ENCODE assay signal across 34 cellular contexts in genomic region chr6:54971825-54972224, GRCh38.
"Had no signal": no experiment of that assay in that cellular context is flagged by ENCODE, and none has a peak within 500 bp of the region (broad histone marks: within the 10 kb centered on the region; RNA-seq: fewer than 3 reads in every experiment).

No MANE protein-coding gene starts in this region.

- H3K4me1 ChIP-seq: Peyer's patch had no signal

- H3K36me3 ChIP-seq: brain microvascular endothelial cell, MG63, Peyer's patch had no signal

- H3K4me3 ChIP-seq: MG63, Peyer's patch had no signal

- ATAC-seq: activated CD8-positive, alpha-beta memory T cell treated with anti-CD3 and anti-CD28 coated beads, Interleukin-2, amount 10 ng/mL, durations not matched to agents 7 days and 5 days; Right ventricle myocardium inferior; SK-N-SH treated with all-trans-retinoic acid at 6 μM for 48 hours; T-cell; T-helper 17 cell had no signal

- H3K27me3 ChIP-seq: brain microvascular endothelial cell, MG63, Peyer's patch had no signal

- DNase-seq: activated CD4-positive, alpha-beta memory T cell treated with anti-CD3 and anti-CD28 coated beads, Interleukin-2, amount 10 ng/mL, durations not matched to agents 7 days and 5 days; activated CD4-positive, alpha-beta T cell treated with anti-CD3 and anti-CD28 coated beads for 1 hour; activated CD4-positive, alpha-beta T cell treated with anti-CD3 and anti-CD28 coated beads for 48 hours; activated CD4-positive, CD25-positive, alpha-beta regulatory T cell; activated CD8-positive, alpha-beta memory T cell treated with anti-CD3 and anti-CD28 coated beads for 24 hours; activated CD8-positive, alpha-beta memory T cell treated with anti-CD3 and anti-CD28 coated beads, Interleukin-2, amount 10 ng/mL, durations not matched to agents 7 days and 5 days; activated CD8-positive, alpha-beta memory T cell treated with anti-CD3 and anti-CD28 coated beads, Interleukin-2, amount 50 U/mL, for 48 hours; activated effector memory CD4-positive, alpha-beta T cell treated with Interleukin-2 at 50 U/mL for 16 hours; activated naive CD4-positive, alpha-beta T cell treated with anti-CD3 and anti-CD28 coated beads, Interleukin-2, amount 50 U/mL, for 16 hours; activated naive CD8-positive, alpha-beta T cell treated with anti-CD3 and anti-CD28 coated beads for 36 hours; activated T-cell treated with anti-CD3 and anti-CD28 coated beads, Interleukin-2, amount 50 U/mL, for 48 hours; amniotic stem cell; aorta; brain microvascular endothelial cell; Karpas-422; KBM-7; MG63; NCI-H1048; NCI-H1105 treated with DMSO at 0.1 percent for 48 hours; NCI-H1436; NCI-H1694; NCI-H1930; NCI-H2081 treated with DMSO at 0.1 percent for 48 hours; NCI-H345; NCI-H524 treated with DMSO at 0.1 percent for 48 hours; Peyer's patch; RPMI8226; SIG-M5; T-cell; T-helper 17 cell; T-helper 9 cell had no signal

- H3K27ac ChIP-seq: brain microvascular endothelial cell, Peyer's patch, VCaP had no signal

- H3K9me3 ChIP-seq: MG63, Peyer's patch had no signal
